Comparison of ENCODE assay signal across 10 cellular contexts in the genomic region with DNA sequence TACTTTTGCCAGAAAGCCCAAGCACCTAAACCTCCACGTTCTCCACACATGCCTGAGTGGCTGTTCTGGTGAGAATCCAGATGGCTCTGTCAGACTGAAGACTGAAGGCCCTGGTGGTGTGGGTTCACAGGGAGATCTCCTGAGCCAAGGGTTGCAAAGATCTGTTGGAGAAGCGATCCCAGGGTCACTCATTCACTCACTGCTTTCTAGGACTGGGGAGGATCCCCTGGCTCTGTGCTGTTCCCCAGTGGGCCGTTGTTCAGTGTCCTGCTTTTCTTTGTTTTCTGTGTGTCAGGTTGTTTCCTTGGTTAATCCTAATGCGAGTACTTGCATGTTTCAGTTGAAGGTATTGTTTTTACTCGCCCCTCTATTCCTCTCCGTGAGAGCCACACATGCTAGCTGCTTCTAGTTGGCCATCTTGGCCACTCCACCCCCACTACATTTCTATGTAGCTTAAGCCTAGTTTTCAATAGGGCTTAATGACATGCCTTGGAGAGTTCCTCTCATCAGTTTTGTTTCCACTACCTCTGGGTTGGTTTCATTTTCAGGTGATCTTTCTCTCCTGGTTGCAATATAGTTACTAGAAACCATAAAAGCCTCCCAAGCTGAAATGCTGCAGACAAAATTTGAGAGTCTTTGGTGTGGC.
DNase-seq lines count a peak whose midpoint lies in the region; ATAC-seq and TF ChIP-seq lines count a peak whose summit lies in the region.
"Had no signal": no experiment of that assay in that cellular context is flagged by ENCODE, and none has a peak within 500 bp of the region (broad histone marks: within the 10 kb centered on the region; RNA-seq: fewer than 3 reads in every experiment).

No MANE protein-coding gene starts in this region.

- no peak for TF ChIP-seq POLR2A in vagina (IDR thresholded peaks at IDR 0.05)

- H3K4me1 ChIP-seq in vagina: peaks cover 29% of the 10 kb centered on the region
- H3K4me1 ChIP-seq: colonic mucosa had no signal

- ATAC-seq in HG03045 (IDR thresholded peaks at IDR 0.05; ENCODE audit: unreplicated experiment) (peak; percentile 92), Right ventricle myocardium superior (ENCODE audit: poor library complexity) (no peak)

- H3K4me3 Mint-ChIP-seq in activated T-helper 2 cell treated with anti-CD3 and anti-CD28 coated beads, Interferon-gamma antibody, Interleukin-2, Interleukin-4, amounts not matched to agents 10 μg/mL and 5 μg/mL and 100 μg/mL, durations not matched to agents 14 hours and 24 hours and 36 hours (ENCODE audit: low read depth): peak overlapping the region; percentile 45
- H3K4me3 Mint-ChIP-seq: neural crest cell had no signal

- DNase-seq in stimulated activated CD4-positive, alpha-beta T cell treated with anti-CD3 and anti-CD28 coated beads, Interleukin-4, amount 100 ng/mL, for 24 hours: peak; percentile 18
- DNase-seq in stimulated activated CD4-positive, alpha-beta T cell treated with anti-CD3 and anti-CD28 coated beads, Interleukin-12 subunit alpha, Interleukin-12 subunit beta, amount 100 ng/mL, for 4 hours: no peak
- DNase-seq in activated T-helper 2 cell treated with anti-CD3 and anti-CD28 coated beads, Interferon-gamma antibody, Interleukin-2, Interleukin-4, amounts not matched to agents 10 μg/mL and 5 μg/mL and 100 μg/mL, durations not matched to agents 14 hours and 24 hours and 36 hours (ENCODE audit: low spot score): peak; percentile 33
- DNase-seq in vagina (ENCODE audit: extremely low spot score in 2 of 2): no peak
- DNase-seq in Right ventricle myocardium superior: no peak
- DNase-seq in NCI-H1417 treated with DMSO at 0.1 percent for 48 hours (lab: John Stamatoyannopoulos, UW): no peak
- no peak for DNase-seq in foreskin fibroblast
- DNase-seq: colonic mucosa had no signal

- no peaks in the 10 kb centered on the region for H3K36me3 ChIP-seq in vagina
- H3K36me3 ChIP-seq: colonic mucosa had no signal

- TF ChIP-seq CTCF in vagina (IDR thresholded peaks at IDR 0.05): no peak
- TF ChIP-seq CTCF in foreskin fibroblast (IDR thresholded peaks at IDR 0.05; ENCODE audit: low read depth, low read length): no peak

- no peaks in the 10 kb centered on the region for H3K9me3 ChIP-seq in vagina
- H3K9me3 ChIP-seq: colonic mucosa had no signal

- H3K36me3 Mint-ChIP-seq in activated T-helper 2 cell treated with anti-CD3 and anti-CD28 coated beads, Interferon-gamma antibody, Interleukin-2, Interleukin-4, amounts not matched to agents 10 μg/mL and 5 μg/mL and 100 μg/mL, durations not matched to agents 14 hours and 24 hours and 36 hours (ENCODE audit: low read depth): peaks cover 38% of the 10 kb centered on the region

- intact Hi-C loops in activated T-helper 2 cell treated with anti-CD3 and anti-CD28 coated beads, Interferon-gamma antibody, Interleukin-2, Interleukin-4, amounts not matched to agents 10 μg/mL and 5 μg/mL and 100 μg/mL, durations not matched to agents 14 hours and 24 hours and 36 hours (cut with micrococcal nuclease): loop anchor here (1.0 to 2.0 kb wide), 6 partner anchors 33 to 146 kb away; no protein-coding TSS in a partner anchor
- intact Hi-C loops in vagina (cut with DNase I) (no loop called here), Right ventricle myocardium superior (cut with DNase I) (no loop called here)

- peaks cover 76% of the 10 kb centered on the region for H3K4me1 Mint-ChIP-seq in activated T-helper 2 cell treated with anti-CD3 and anti-CD28 coated beads, Interferon-gamma antibody, Interleukin-2, Interleukin-4, amounts not matched to agents 10 μg/mL and 5 μg/mL and 100 μg/mL, durations not matched to agents 14 hours and 24 hours and 36 hours (ENCODE audit: low read depth)

- no peaks in the 10 kb centered on the region for H3K27me3 ChIP-seq in vagina
- H3K27me3 ChIP-seq: colonic mucosa had no signal

- peak overlapping the region; percentile 93 for H3K27ac Mint-ChIP-seq in activated T-helper 2 cell treated with anti-CD3 and anti-CD28 coated beads, Interferon-gamma antibody, Interleukin-2, Interleukin-4, amounts not matched to agents 10 μg/mL and 5 μg/mL and 100 μg/mL, durations not matched to agents 14 hours and 24 hours and 36 hours

- H3K4me3 ChIP-seq in vagina (no peak overlapping the region), foreskin fibroblast (ENCODE audit: low read depth in 1 of 2, low read length in 2 of 2) (no peak overlapping the region)
- H3K4me3 ChIP-seq: colonic mucosa had no signal

- H3K9me3 Mint-ChIP-seq in activated T-helper 2 cell treated with anti-CD3 and anti-CD28 coated beads, Interferon-gamma antibody, Interleukin-2, Interleukin-4, amounts not matched to agents 10 μg/mL and 5 μg/mL and 100 μg/mL, durations not matched to agents 14 hours and 24 hours and 36 hours: peaks cover 18% of the 10 kb centered on the region

- peak overlapping the region; percentile 5 for H3K27ac ChIP-seq in vagina
- H3K27ac ChIP-seq: colonic mucosa had no signal

- H3K27me3 Mint-ChIP-seq in activated T-helper 2 cell treated with anti-CD3 and anti-CD28 coated beads, Interferon-gamma antibody, Interleukin-2, Interleukin-4, amounts not matched to agents 10 μg/mL and 5 μg/mL and 100 μg/mL, durations not matched to agents 14 hours and 24 hours and 36 hours (ENCODE audit: low read depth): no peaks in the 10 kb centered on the region

Comparison
In these comparisons a context has a peak if more than half of its experiments do, and no peak if none do; other contexts are left out.
1. DNase-seq: peak in stimulated activated CD4-positive, alpha-beta T cell treated with anti-CD3 and anti-CD28 coated beads, Interleukin-4, amount 100 ng/mL, for 24 hours (single experiment) and activated T-helper 2 cell treated with anti-CD3 and anti-CD28 coated beads, Interferon-gamma antibody, Interleukin-2, Interleukin-4, amounts not matched to agents 10 μg/mL and 5 μg/mL and 100 μg/mL, durations not matched to agents 14 hours and 24 hours and 36 hours (single experiment); none in stimulated activated CD4-positive, alpha-beta T cell treated with anti-CD3 and anti-CD28 coated beads, Interleukin-12 subunit alpha, Interleukin-12 subunit beta, amount 100 ng/mL, for 4 hours (single experiment), vagina (0 of 2), Right ventricle myocardium superior (single experiment), NCI-H1417 treated with DMSO at 0.1 percent for 48 hours (single experiment) and foreskin fibroblast (0 of 2).